ENCODE assay signal across 29 cellular contexts in the genomic region with DNA sequence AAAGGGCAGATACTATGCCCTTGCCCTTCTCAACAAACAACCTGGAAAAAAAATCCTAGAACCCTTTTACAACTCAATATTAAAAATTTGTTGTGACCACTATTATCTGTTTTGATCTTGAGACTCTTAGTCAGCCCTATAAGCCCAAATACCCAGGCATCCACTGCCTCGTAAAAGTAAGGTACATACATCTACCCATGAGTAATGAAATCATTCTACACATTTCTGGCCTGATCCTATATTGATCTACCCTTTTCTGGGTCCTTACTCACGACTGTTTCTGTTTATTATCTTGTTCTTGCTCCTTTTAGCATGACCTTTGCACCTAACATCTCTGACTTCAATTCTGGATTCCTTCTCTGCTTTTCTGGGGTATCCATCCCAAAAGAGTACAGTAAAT. TPM values are rescaled to one million over a fixed set of nuclear protein-coding genes. Genes with fewer than 3 reads are reported as not detected.
"Had no signal": no experiment of that assay in that cellular context is flagged by ENCODE, and none has a peak within 500 bp of the region (broad histone marks: within the 10 kb centered on the region; RNA-seq: fewer than 3 reads in every experiment).

No MANE protein-coding gene starts in this region.

- H3K4me1 Mint-ChIP-seq: endodermal cell; natural killer cell; stimulated activated effector memory CD8-positive, alpha-beta T cell treated with anti-CD3 and anti-CD28 coated beads, Interleukin-12 subunit alpha, Interleukin-12 subunit beta, amount 100 ng/mL, for 72 hours had no signal

- DNase-seq: dorsolateral prefrontal cortex; effector CD8-positive, alpha-beta T cell; endodermal cell; foreskin keratinocyte; heart right ventricle; hippocampal formation; kidney glomerular epithelial cell; left colon; left ventricle myocardium inferior; lower lobe of right lung; natural killer cell; occipital lobe; ovary; posterior cingulate gyrus; psoas muscle; right cardiac atrium; sigmoid colon; stimulated activated CD4-positive, alpha-beta T cell treated with anti-CD3 and anti-CD28 coated beads, Interleukin-2, amount 100 ng/mL, for 24 hours; stimulated activated CD4-positive, alpha-beta T cell treated with anti-CD3 and anti-CD28 coated beads, Interleukin-4, amount 100 ng/mL, for 24 hours; stimulated activated naive CD4-positive, alpha-beta T cell treated with Interleukin-2 at 50 U/mL for 16 hours; stomach; thyroid gland; trophoblast cell had no signal

- H3K27ac ChIP-seq: dorsolateral prefrontal cortex, epithelial cell of prostate, foreskin keratinocyte, gastroesophageal sphincter, heart right ventricle, left ventricle myocardium inferior, lower lobe of right lung, ovary, psoas muscle, sigmoid colon, stomach, thyroid gland had no signal

- H3K27me3 ChIP-seq: foreskin keratinocyte, gastroesophageal sphincter, heart right ventricle, ovary, sigmoid colon, stomach, thyroid gland had no signal

- H3K4me3 ChIP-seq: dorsolateral prefrontal cortex, gastroesophageal sphincter, heart right ventricle, left ventricle myocardium inferior, lower lobe of right lung, ovary, psoas muscle, sigmoid colon, stomach, thyroid gland had no signal

- H3K36me3 Mint-ChIP-seq: natural killer cell; stimulated activated effector memory CD8-positive, alpha-beta T cell treated with anti-CD3 and anti-CD28 coated beads, Interleukin-12 subunit alpha, Interleukin-12 subunit beta, amount 100 ng/mL, for 72 hours had no signal

- H3K4me1 ChIP-seq: gastroesophageal sphincter, heart right ventricle, left ventricle myocardium inferior, lower lobe of right lung, psoas muscle, sigmoid colon, stomach, thyroid gland had no signal

- ATAC-seq: esophagus mucosa; foreskin keratinocyte; gastroesophageal sphincter; heart right ventricle; left colon; lower lobe of right lung; natural killer cell; psoas muscle; right cardiac atrium; stimulated activated effector memory CD8-positive, alpha-beta T cell treated with anti-CD3 and anti-CD28 coated beads, Interleukin-12 subunit alpha, Interleukin-12 subunit beta, amount 100 ng/mL, for 72 hours had no signal

- H3K9me3 ChIP-seq: gastroesophageal sphincter, heart right ventricle, left ventricle myocardium inferior, lower lobe of right lung, ovary, psoas muscle, sigmoid colon, stomach, thyroid gland had no signal

- H3K4me3 Mint-ChIP-seq: endodermal cell; natural killer cell; stimulated activated effector memory CD8-positive, alpha-beta T cell treated with anti-CD3 and anti-CD28 coated beads, Interleukin-12 subunit alpha, Interleukin-12 subunit beta, amount 100 ng/mL, for 72 hours had no signal

- FAIRE-seq: colon had no signal

- H3K36me3 ChIP-seq: gastroesophageal sphincter, heart right ventricle, left ventricle myocardium inferior, lower lobe of right lung, ovary, sigmoid colon, stomach, thyroid gland had no signal

- H3K27ac Mint-ChIP-seq: endodermal cell; natural killer cell; stimulated activated effector memory CD8-positive, alpha-beta T cell treated with anti-CD3 and anti-CD28 coated beads, Interleukin-12 subunit alpha, Interleukin-12 subunit beta, amount 100 ng/mL, for 72 hours had no signal

RNA-seq across cellular contexts. Expression of a gene that starts 56.8 kb away (rescaled TPM):
- total RNA-seq: skeletal muscle tissue had no signal
